Comparison of ENCODE assay signal across 1 cellular context in genomic region chr22:38868886-38869381, GRCh38.
TF ChIP-seq lines count a peak whose summit lies in the region.

No MANE protein-coding gene starts in this region.

TF ChIP-seq in GM23338, 12 proteins besides CTCF, POLR2A, EP300 and RAD21 (continued from another document):
- TF ChIP-seq NANOG (IDR thresholded peaks at IDR 0.05; ENCODE audit: borderline replicate concordance): no peak
- TF ChIP-seq POLR2AphosphoS5 (IDR thresholded peaks at IDR 0.05; ENCODE audit: low read depth): no peak
- no peak for TF ChIP-seq CREB1 (CRISPR knock-in tag; IDR thresholded peaks at IDR 0.05; ENCODE audit: low read depth)
- no peak for TF ChIP-seq ZNF114 (CRISPR knock-in tag; IDR thresholded peaks at IDR 0.05)
- TF ChIP-seq STAT1 (IDR thresholded peaks at IDR 0.05; ENCODE audit: unreplicated experiment): no peak
- no peak for TF ChIP-seq ZNF331 (CRISPR knock-in tag; IDR thresholded peaks at IDR 0.05; ENCODE audit: low read depth)
- TF ChIP-seq REST (IDR thresholded peaks at IDR 0.05; ENCODE audit: unreplicated experiment): no peak
- TF ChIP-seq EZH2phosphoT487 (IDR thresholded peaks at IDR 0.05; ENCODE audit: unreplicated experiment): no peak
- TF ChIP-seq EZH2 (IDR thresholded peaks at IDR 0.05; ENCODE audit: low read depth, unreplicated experiment): no peak
- no peak for TF ChIP-seq ZNF462 (CRISPR knock-in tag; IDR thresholded peaks at IDR 0.05)
